17 cellular contexts compared by ENCODE assay signal in genomic region chr10:36446873-36447272, GRCh38.
A peak's percentile ranks its signal among the peaks of the same experiment; 100 is the strongest.
DNase-seq lines count a peak whose midpoint lies in the region; ATAC-seq and TF ChIP-seq lines count a peak whose summit lies in the region.
"Had no signal": no experiment of that assay in that cellular context is flagged by ENCODE, and none has a peak within 500 bp of the region (broad histone marks: within the 10 kb centered on the region; RNA-seq: fewer than 3 reads in every experiment).

No MANE protein-coding gene starts in this region.

- no peak for TF ChIP-seq CTCF in RWPE2 (IDR thresholded peaks at IDR 0.05; ENCODE audit: poor library complexity, severe bottlenecking)
- no peak for TF ChIP-seq CTCF in stomach (IDR thresholded peaks at IDR 0.05)

- ATAC-seq in RWPE2 (ENCODE audit: low read depth): peak; percentile 35; the same call in 1 of the 3 replicates
- ATAC-seq in left ventricle myocardium superior: peak; percentile 93
- no peak for ATAC-seq in GM18870 (IDR thresholded peaks at IDR 0.05; ENCODE audit: unreplicated experiment)
- ATAC-seq in HG02970 (IDR thresholded peaks at IDR 0.05; ENCODE audit: low FRiP score, unreplicated experiment): no peak
- ATAC-seq: left colon, natural killer cell had no signal

- intact Hi-C loops in left ventricle myocardium superior (cut with micrococcal nuclease) (no loop called here), stomach (cut with DNase I; ENCODE audit: low total_unique reads) (no loop called here)

- H3K4me1 ChIP-seq in RWPE2 (ENCODE audit: insufficient read depth, poor library complexity, severe bottlenecking): peaks cover 15% of the 10 kb centered on the region
- H3K4me1 ChIP-seq in stomach: peaks cover 9 to 25% (median 14%) of the 10 kb centered on the region in 4 donors

- no peak for TF ChIP-seq EP300 in stomach (IDR thresholded peaks at IDR 0.05)

- TF ChIP-seq POLR2A in stomach (IDR thresholded peaks at IDR 0.05): no peak

- DNase-seq in NCI-H1436 (lab: John Stamatoyannopoulos, UW) (peak; percentile 24), NCI-H1436 treated with DMSO at 0.1 percent for 48 hours (lab: John Stamatoyannopoulos, UW) (no peak), RWPE2 (ENCODE audit: low spot score) (peak; percentile 45), left ventricle myocardium superior (peak; percentile 88), stomach (peak; percentile 62), NCI-H524 (lab: John Stamatoyannopoulos, UW) (no peak)
- DNase-seq: activated CD4-positive, alpha-beta T cell treated with anti-CD3 and anti-CD28 coated beads, Interleukin-2, amount 10 ng/mL, durations not matched to agents 7 days and 5 days; activated naive CD8-positive, alpha-beta T cell treated with anti-CD3 and anti-CD28 coated beads, Interleukin-2, amount 10 ng/mL, durations not matched to agents 7 days and 5 days; CD4-positive, alpha-beta memory T cell; cerebellar nuclear complex; left colon; natural killer cell; retina; stimulated activated CD4-positive, alpha-beta T cell treated with anti-CD3 and anti-CD28 coated beads, Interleukin-4, amount 100 ng/mL, for 24 hours had no signal

- no peak overlapping the region for H3K4me3 ChIP-seq in RWPE2 (ENCODE audit: severe bottlenecking)
- H3K4me3 ChIP-seq in stomach: no peak overlapping the region

- H3K36me3 ChIP-seq in RWPE2 (ENCODE audit: low read depth) (no peaks in the 10 kb centered on the region), stomach (no peaks in the 10 kb centered on the region)

- WGBS in stomach, 5 donors: 43 to 61% (median 45%) methylated on average over 11 of the region's 11 CpGs

- H3K9me3 ChIP-seq in RWPE2 (ENCODE audit: severe bottlenecking): no peaks in the 10 kb centered on the region
- no peaks in the 10 kb centered on the region for H3K9me3 ChIP-seq in stomach

- H3K27me3 ChIP-seq in RWPE2 (ENCODE audit: insufficient read depth, poor library complexity, severe bottlenecking) (no peaks in the 10 kb centered on the region), stomach (no peaks in the 10 kb centered on the region)

- H3K27ac ChIP-seq in RWPE2 (ENCODE audit: poor library complexity, severe bottlenecking): no peak overlapping the region
- H3K27ac ChIP-seq in stomach: no peak overlapping the region
- H3K27ac ChIP-seq: epithelial cell of prostate had no signal

Comparison
In these comparisons a context has a peak if more than half of its experiments do, and no peak if none do; other contexts are left out.
1. DNase-seq: peak in NCI-H1436 (single experiment), RWPE2 (single experiment), left ventricle myocardium superior (single experiment) and stomach (single experiment); none in NCI-H1436 treated with DMSO at 0.1 percent for 48 hours (single experiment) and NCI-H524 (0 of 2).
2. ATAC-seq: peak in RWPE2 (single experiment) and left ventricle myocardium superior (single experiment); none in GM18870 (single experiment) and HG02970 (single experiment).